ENCODE assay signal across 12 cellular contexts in the genomic region with DNA sequence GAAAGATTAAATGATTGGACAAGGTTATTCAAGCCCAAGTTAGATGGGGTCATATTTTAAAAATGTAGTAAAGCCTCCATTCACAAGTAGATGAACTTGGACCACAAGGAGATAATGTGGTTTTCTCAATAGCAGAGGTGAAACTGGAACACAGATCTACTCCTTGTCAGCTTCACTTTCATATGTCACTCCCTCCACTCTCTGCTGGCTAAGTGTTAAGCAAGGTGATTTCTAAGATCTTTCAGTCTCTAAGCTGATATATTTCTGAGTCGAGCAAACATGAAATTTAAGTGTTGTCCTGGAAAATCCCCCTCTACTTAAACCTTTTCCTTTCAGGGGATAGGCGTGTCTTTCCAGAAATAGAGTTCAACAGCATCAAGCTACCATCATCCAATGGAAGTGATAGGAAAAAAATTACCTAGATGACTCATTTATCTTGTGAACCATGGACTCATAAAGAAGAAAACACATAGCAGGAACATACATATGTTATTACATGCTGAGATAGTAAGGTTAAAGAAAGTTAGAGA.
A peak's percentile ranks its signal among the peaks of the same experiment; 100 is the strongest.
DNase-seq lines count a peak whose midpoint lies in the region; ATAC-seq and TF ChIP-seq lines count a peak whose summit lies in the region.
"Had no signal": no experiment of that assay in that cellular context is flagged by ENCODE, and none has a peak within 500 bp of the region (broad histone marks: within the 10 kb centered on the region; RNA-seq: fewer than 3 reads in every experiment).

No MANE protein-coding gene starts in this region.

- H3K27ac ChIP-seq in esophagus squamous epithelium: no peak overlapping the region
- H3K27ac ChIP-seq: right lobe of liver had no signal

- H3K27me3 ChIP-seq in esophagus squamous epithelium: no peaks in the 10 kb centered on the region
- H3K27me3 ChIP-seq: right lobe of liver had no signal

- intact Hi-C loops in activated T-helper 1 cell treated with anti-CD3 and anti-CD28 coated beads, Interleukin-12 subunit alpha, Interleukin-12 subunit beta, Interleukin-2, Interleukin-4 antibody, amounts not matched to agents 30 ng/mL and 10 ng/mL and 1 ng/mL, durations not matched to agents 14 hours and 24 hours and 36 hours (cut with micrococcal nuclease): loop anchor here (1.0 kb wide), 7 partner anchors 12 to 250 kb away; no protein-coding TSS in a partner anchor
- intact Hi-C loops in esophagus squamous epithelium (cut with DNase I): no loop called here
- intact Hi-C loops in posterior vena cava (cut with DNase I): no loop called here

- TF ChIP-seq CTCF in esophagus squamous epithelium (IDR thresholded peaks at IDR 0.05): no peak

- no peaks in the 10 kb centered on the region for H3K4me1 ChIP-seq in esophagus squamous epithelium
- H3K4me1 ChIP-seq: right lobe of liver had no signal

- H3K36me3 Mint-ChIP-seq in activated T-helper 1 cell treated with anti-CD3 and anti-CD28 coated beads, Interleukin-12 subunit alpha, Interleukin-12 subunit beta, Interleukin-2, Interleukin-4 antibody, amounts not matched to agents 30 ng/mL and 10 ng/mL and 1 ng/mL, durations not matched to agents 14 hours and 24 hours and 36 hours (ENCODE audit: low read depth): peaks cover 5% of the 10 kb centered on the region

- H3K4me3 ChIP-seq in esophagus squamous epithelium: no peak overlapping the region
- H3K4me3 ChIP-seq: right lobe of liver had no signal

- 38 to 43% methylated on average over 2 of the region's 2 CpGs for WGBS in esophagus squamous epithelium, 2 donors

- H3K4me1 Mint-ChIP-seq in activated T-helper 1 cell treated with anti-CD3 and anti-CD28 coated beads, Interleukin-12 subunit alpha, Interleukin-12 subunit beta, Interleukin-2, Interleukin-4 antibody, amounts not matched to agents 30 ng/mL and 10 ng/mL and 1 ng/mL, durations not matched to agents 14 hours and 24 hours and 36 hours (ENCODE audit: low read depth): peaks cover 29% of the 10 kb centered on the region

- peak overlapping the region; percentile 59 for H3K4me3 Mint-ChIP-seq in activated T-helper 1 cell treated with anti-CD3 and anti-CD28 coated beads, Interleukin-12 subunit alpha, Interleukin-12 subunit beta, Interleukin-2, Interleukin-4 antibody, amounts not matched to agents 30 ng/mL and 10 ng/mL and 1 ng/mL, durations not matched to agents 14 hours and 24 hours and 36 hours
- H3K4me3 Mint-ChIP-seq: CD14-positive monocyte had no signal

- no peaks in the 10 kb centered on the region for H3K9me3 ChIP-seq in esophagus squamous epithelium
- H3K9me3 ChIP-seq: right lobe of liver had no signal

- DNase-seq in activated T-helper 1 cell treated with anti-CD3 and anti-CD28 coated beads, Interleukin-12 subunit alpha, Interleukin-12 subunit beta, Interleukin-2, Interleukin-4 antibody, amounts not matched to agents 30 ng/mL and 10 ng/mL and 1 ng/mL, durations not matched to agents 14 hours and 24 hours and 36 hours (ENCODE audit: low spot score): no peak
- DNase-seq in NCI-H524 treated with DMSO at 0.1 percent for 48 hours (lab: John Stamatoyannopoulos, UW) (no peak), GDM1 (lab: John Stamatoyannopoulos, UW) (no peak), esophagus squamous epithelium (lab: John Stamatoyannopoulos, UW) (no peak), posterior vena cava (ENCODE audit: low spot score) (no peak)
- DNase-seq: left cardiac atrium, right lobe of liver had no signal

- peak; percentile 95 for ATAC-seq in GM18498 (IDR thresholded peaks at IDR 0.05; ENCODE audit: unreplicated experiment)
- ATAC-seq in GM19452 (IDR thresholded peaks at IDR 0.05; ENCODE audit: unreplicated experiment): peak; percentile 87
- ATAC-seq in HG03025 (IDR thresholded peaks at IDR 0.05; ENCODE audit: low FRiP score, unreplicated experiment): peak; percentile 88
- ATAC-seq: left cardiac atrium, right lobe of liver, Right ventricle myocardium inferior had no signal

- H3K27me3 Mint-ChIP-seq in activated T-helper 1 cell treated with anti-CD3 and anti-CD28 coated beads, Interleukin-12 subunit alpha, Interleukin-12 subunit beta, Interleukin-2, Interleukin-4 antibody, amounts not matched to agents 30 ng/mL and 10 ng/mL and 1 ng/mL, durations not matched to agents 14 hours and 24 hours and 36 hours (ENCODE audit: insufficient read depth): peaks cover 8% of the 10 kb centered on the region

- H3K27ac Mint-ChIP-seq in activated T-helper 1 cell treated with anti-CD3 and anti-CD28 coated beads, Interleukin-12 subunit alpha, Interleukin-12 subunit beta, Interleukin-2, Interleukin-4 antibody, amounts not matched to agents 30 ng/mL and 10 ng/mL and 1 ng/mL, durations not matched to agents 14 hours and 24 hours and 36 hours: peak overlapping the region; percentile 76
- H3K27ac Mint-ChIP-seq: CD14-positive monocyte had no signal

- peaks cover 5% of the 10 kb centered on the region for H3K9me3 Mint-ChIP-seq in activated T-helper 1 cell treated with anti-CD3 and anti-CD28 coated beads, Interleukin-12 subunit alpha, Interleukin-12 subunit beta, Interleukin-2, Interleukin-4 antibody, amounts not matched to agents 30 ng/mL and 10 ng/mL and 1 ng/mL, durations not matched to agents 14 hours and 24 hours and 36 hours

- H3K36me3 ChIP-seq in esophagus squamous epithelium: no peaks in the 10 kb centered on the region
- H3K36me3 ChIP-seq: right lobe of liver had no signal

- no peak for TF ChIP-seq POLR2A in esophagus squamous epithelium (IDR thresholded peaks at IDR 0.05)
